11 cellular contexts compared by ENCODE assay signal in genomic region chr1:158830074-158830677, GRCh38. TPM values are rescaled to one million over a fixed set of nuclear protein-coding genes. Genes with fewer than 3 reads are reported as not detected.
DNase-seq lines count a peak whose midpoint lies in the region; ATAC-seq and TF ChIP-seq lines count a peak whose summit lies in the region.
"Had no signal": no experiment of that assay in that cellular context is flagged by ENCODE, and none has a peak within 500 bp of the region (broad histone marks: within the 10 kb centered on the region; RNA-seq: fewer than 3 reads in every experiment).

No MANE protein-coding gene starts in this region.

- H3K4me3 ChIP-seq in OCI-LY3 (ENCODE audit: low read length) (peak overlapping the region; percentile 28), SJCRH30 (no peak overlapping the region)

- H3K4me1 ChIP-seq in OCI-LY3 (ENCODE audit: low read length) (peaks cover 19% of the 10 kb centered on the region), SJCRH30 (no peaks in the 10 kb centered on the region)

- TF ChIP-seq CTCF in GM10266 (IDR thresholded peaks at IDR 0.05; ENCODE audit: control insufficient read depth, insufficient read depth, low read depth, missing control alignments) (no peak), OCI-LY3 (IDR thresholded peaks at IDR 0.05; ENCODE audit: low read depth, low read length) (no peak)

- H3K9ac ChIP-seq in OCI-LY3 (ENCODE audit: low read length), result peak overlapping the region; percentile 10; the same call in 1 of the 2 replicates

- H3K79me2 ChIP-seq in OCI-LY3 (ENCODE audit: low read length), result peaks cover 24% of the 10 kb centered on the region; the same call in 1 of the 2 replicates

- ATAC-seq in GM19035 (IDR thresholded peaks at IDR 0.05; ENCODE audit: unreplicated experiment) (peak; percentile 60), HG02884 (IDR thresholded peaks at IDR 0.05; ENCODE audit: unreplicated experiment) (peak; percentile 55)

- H3K36me3 ChIP-seq in OCI-LY3 (replicated peaks; ENCODE audit: low read depth, low read length) (peaks cover 18% of the 10 kb centered on the region), SJCRH30 (no peaks in the 10 kb centered on the region)

- H3K27me3 ChIP-seq in OCI-LY3 (ENCODE audit: low read depth, low read length) (no peaks in the 10 kb centered on the region), SJCRH30 (no peaks in the 10 kb centered on the region)

- H3K9me3 ChIP-seq in OCI-LY3 (ENCODE audit: insufficient read depth, low read length) (peaks cover 31% of the 10 kb centered on the region), SJCRH30 (replicated peaks) (no peaks in the 10 kb centered on the region)

- H3K27ac ChIP-seq in OCI-LY3 (ENCODE audit: low read length) (peak overlapping the region; percentile 86), SJCRH30 (no peak overlapping the region)

- H4K20me1 ChIP-seq in OCI-LY3 (ENCODE audit: insufficient read depth, low read length), result no peaks in the 10 kb centered on the region

- H2AFZ ChIP-seq in OCI-LY3 (ENCODE audit: low read depth, low read length), result peak overlapping the region; percentile 28; the same call in 1 of the 2 replicates

- H3K4me2 ChIP-seq in OCI-LY3 (ENCODE audit: low read length), result peak overlapping the region; percentile 64

- peak; percentile 10 for DNase-seq in GM10266 (ENCODE audit: extremely low spot score)
- no peak for DNase-seq in LoVo (ENCODE audit: low spot score)
- no peak for DNase-seq in SJCRH30
- DNase-seq in SKM-1 treated with dmso at 0.1 percent for 144 hours (lab: John Stamatoyannopoulos, UW; ENCODE audit: unreplicated experiment), result no peak
- no peak for DNase-seq in NCI-H1417 treated with DMSO at 0.1 percent for 48 hours (lab: John Stamatoyannopoulos, UW)
- DNase-seq: activated CD4-positive, alpha-beta T cell treated with anti-CD3 and anti-CD28 coated beads, Interleukin-2, amount 50 U/mL, for 48 hours; C1 segment of cervical spinal cord had no signal

RNA-seq across cellular contexts. Expression of gene MNDA, which starts 1.0 kb away (rescaled TPM):
- not detected in 2 replicates for total RNA-seq in SJCRH30 (2014; rRNA removed; shearing (Covaris generic))
- total RNA-seq: SK-MEL-5 had no signal

RNA-seq across cellular contexts. Expression of gene OR6N2, which starts 49.2 kb away (rescaled TPM):
- total RNA-seq in SJCRH30 (2014; rRNA removed; shearing (Covaris generic)), result not detected in 2 replicates
- total RNA-seq: SK-MEL-5 had no signal

RNA-seq across cellular contexts. Expression of gene OR6N1, which starts 58.2 kb away (rescaled TPM):
- not detected in 2 replicates for total RNA-seq in SJCRH30 (2014; rRNA removed; shearing (Covaris generic))
- total RNA-seq: SK-MEL-5 had no signal
